ENCODE assay signal across 9 cellular contexts in genomic region chr1:25148673-25149300, GRCh38.
DNase-seq lines count a peak whose midpoint lies in the region; ATAC-seq, FAIRE-seq and TF ChIP-seq lines count a peak whose summit lies in the region.
"Had no signal": no experiment of that assay in that cellular context is flagged by ENCODE, and none has a peak within 500 bp of the region (broad histone marks: within the 10 kb centered on the region; RNA-seq: fewer than 3 reads in every experiment).

No MANE protein-coding gene starts in this region.

- no peaks in the 10 kb centered on the region for H3K79me1 ChIP-seq in neuronal stem cell (ENCODE audit: low read depth, low read length)

- intact Hi-C loops in left colon (cut with DNase I, micrococcal nuclease) = no loop called here

- H3K4ac ChIP-seq in neuronal stem cell (ENCODE audit: low read length) = no peak overlapping the region

- no peak overlapping the region for H2AK5ac ChIP-seq in neuronal stem cell (ENCODE audit: low read depth, low read length)

- H3K4me1 Mint-ChIP-seq in activated CD4-positive, alpha-beta memory T cell treated with anti-CD3 and anti-CD28 coated beads, Interleukin-2, amount 10 ng/mL, durations not matched to agents 7 days and 5 days = peaks cover 4% of the 10 kb centered on the region

- H3K14ac ChIP-seq in neuronal stem cell (ENCODE audit: low read length) = no peak overlapping the region

- H3K4me1 ChIP-seq in neuronal stem cell (ENCODE audit: control insufficient read depth in 2 of 2, insufficient read depth in 1 of 2, low read depth in 1 of 2, low read length in 2 of 2) = peaks cover 0 to 4% of the 10 kb centered on the region in 2 donors
- H3K4me1 ChIP-seq: adrenal gland had no signal

- CTCF ChIA-PET in activated CD4-positive, alpha-beta memory T cell treated with anti-CD3 and anti-CD28 coated beads, Interleukin-2, amount 10 ng/mL, durations not matched to agents 7 days and 5 days (lab: Charles Lee) = interaction anchor here (0.7 to 4.2 kb wide), 8 partner anchors 12 to 460 kb away, joined by 3 to 20 read pairs (median 3); no protein-coding TSS in a partner anchor
- CTCF ChIA-PET in RWPE1 (lab: Yijun Ruan, JAX) = no interaction called here

- no peak overlapping the region for H2BK5ac ChIP-seq in neuronal stem cell (ENCODE audit: low read length)

- POLR2A ChIA-PET in activated CD4-positive, alpha-beta memory T cell treated with anti-CD3 and anti-CD28 coated beads, Interleukin-2, amount 10 ng/mL, durations not matched to agents 7 days and 5 days (lab: Charles Lee) = no interaction called here
- POLR2A ChIA-PET in RWPE1 (lab: Yijun Ruan, JAX; ENCODE audit: low non-redundant PET) = no interaction called here

- no peak overlapping the region for H3K4me2 ChIP-seq in neuronal stem cell (ENCODE audit: insufficient read depth, low read length, poor library complexity, severe bottlenecking)

- no peak overlapping the region for H4K91ac ChIP-seq in neuronal stem cell (ENCODE audit: low read depth, low read length, poor library complexity)

- no CpG with 5 or more reads among the region's 2 CpGs for WGBS in neuronal stem cell (ENCODE audit: extremely low coverage in 2 of 2, insufficient read length in 2 of 2, insufficient replicate concordance in 1 of 2), 2 donors

- no peak overlapping the region for H3K23ac ChIP-seq in neuronal stem cell (ENCODE audit: low read depth, low read length, poor library complexity)

- no peak overlapping the region for H2AFZ ChIP-seq in neuronal stem cell (ENCODE audit: low read length)

- TF ChIP-seq CTCF in D721Med (IDR thresholded peaks at IDR 0.05; ENCODE audit: insufficient read depth, missing control alignments) = peak; percentile 25
- TF ChIP-seq CTCF in RWPE1 (conservative IDR thresholded peaks at IDR 0.05; ENCODE audit: low read depth) = no peak

- no peaks in the 10 kb centered on the region for H3K36me3 Mint-ChIP-seq in activated CD4-positive, alpha-beta memory T cell treated with anti-CD3 and anti-CD28 coated beads, Interleukin-2, amount 10 ng/mL, durations not matched to agents 7 days and 5 days (ENCODE audit: low read depth)

- H2BK15ac ChIP-seq in neuronal stem cell (ENCODE audit: low read length) = no peak overlapping the region

- peak; percentile 59 for ATAC-seq in left colon
- no peak for ATAC-seq in GM18909 (IDR thresholded peaks at IDR 0.05; ENCODE audit: poor library complexity, unreplicated experiment)

- no peak for FAIRE-seq in D721Med (lab: Jason Lieb, UNC)

- H3K27me3 Mint-ChIP-seq in activated CD4-positive, alpha-beta memory T cell treated with anti-CD3 and anti-CD28 coated beads, Interleukin-2, amount 10 ng/mL, durations not matched to agents 7 days and 5 days = peaks cover 47% of the 10 kb centered on the region

- no peak for DNase-seq in D721Med (ENCODE audit: insufficient read length, low spot score)
- DNase-seq in Jurkat, Clone E6-1 (ENCODE audit: low read depth, low spot score) = peak; percentile 43
- peak; percentile 26 for DNase-seq in activated CD4-positive, alpha-beta memory T cell treated with anti-CD3 and anti-CD28 coated beads, Interleukin-2, amount 10 ng/mL, durations not matched to agents 7 days and 5 days
- peak in 1 of 2 donors; percentile 27 for DNase-seq in left colon
- DNase-seq in neuronal stem cell (ENCODE audit: low spot score) = no peak
- no peak for DNase-seq in NCI-H1105 (lab: John Stamatoyannopoulos, UW)
- no peak for DNase-seq in RWPE1 (ENCODE audit: low spot score)

- H4K8ac ChIP-seq in neuronal stem cell (ENCODE audit: low read depth, low read length) = no peak overlapping the region

- H3K4me3 Mint-ChIP-seq in activated CD4-positive, alpha-beta memory T cell treated with anti-CD3 and anti-CD28 coated beads, Interleukin-2, amount 10 ng/mL, durations not matched to agents 7 days and 5 days = no peak overlapping the region

- H3K27me3 ChIP-seq in neuronal stem cell (ENCODE audit: control insufficient read depth in 3 of 3, insufficient read depth in 3 of 3, low read depth in 1 of 3, low read length in 3 of 3) = peaks cover 0 to 3% (median 0%) of the 10 kb centered on the region in 3 experiments

- H3K27ac Mint-ChIP-seq in activated CD4-positive, alpha-beta memory T cell treated with anti-CD3 and anti-CD28 coated beads, Interleukin-2, amount 10 ng/mL, durations not matched to agents 7 days and 5 days = no peak overlapping the region

- H3K9ac ChIP-seq in neuronal stem cell (ENCODE audit: low read depth, low read length, poor library complexity) = no peak overlapping the region

- no peak overlapping the region for H2BK120ac ChIP-seq in neuronal stem cell (ENCODE audit: low read depth, low read length)

- no peaks in the 10 kb centered on the region for H3K9me3 ChIP-seq in neuronal stem cell (replicated peaks in 1 of 2; ENCODE audit: control insufficient read depth in 2 of 2, insufficient read depth in 1 of 2, low read depth in 1 of 2, low read length in 2 of 2)
- H3K9me3 ChIP-seq: adrenal gland had no signal

- H3K27ac ChIP-seq in neuronal stem cell (replicated peaks; ENCODE audit: low read length) (no peak overlapping the region), RWPE1 (no peak overlapping the region)
- H3K27ac ChIP-seq: adrenal gland had no signal

- no peaks in the 10 kb centered on the region for H3K9me3 Mint-ChIP-seq in activated CD4-positive, alpha-beta memory T cell treated with anti-CD3 and anti-CD28 coated beads, Interleukin-2, amount 10 ng/mL, durations not matched to agents 7 days and 5 days

- H2BK12ac ChIP-seq in neuronal stem cell (ENCODE audit: low read length) = no peak overlapping the region

- no peaks in the 10 kb centered on the region for H3K36me3 ChIP-seq in neuronal stem cell (replicated peaks in 1 of 2; ENCODE audit: control insufficient read depth in 2 of 2, insufficient read depth in 2 of 2, low read length in 2 of 2)
- H3K36me3 ChIP-seq: adrenal gland had no signal

- no peak overlapping the region for H3K18ac ChIP-seq in neuronal stem cell (ENCODE audit: low read length)

- no peak overlapping the region for H3K4me3 ChIP-seq in Jurkat, Clone E6-1 (ENCODE audit: low read length)
- no peak overlapping the region for H3K4me3 ChIP-seq in neuronal stem cell (ENCODE audit: low read length in 2 of 2)
- H3K4me3 ChIP-seq: adrenal gland had no signal

Comparison
In these comparisons a context has a peak if more than half of its experiments do, and no peak if none do; other contexts are left out.
1. DNase-seq: peak in Jurkat, Clone E6-1 (single experiment) and activated CD4-positive, alpha-beta memory T cell treated with anti-CD3 and anti-CD28 coated beads, Interleukin-2, amount 10 ng/mL, durations not matched to agents 7 days and 5 days (single experiment); none in D721Med (single experiment), neuronal stem cell (single experiment), NCI-H1105 (single experiment) and RWPE1 (single experiment).